15 cellular contexts compared by ENCODE assay signal in genomic region chr5:14750712-14751111, GRCh38.
DNase-seq lines count a peak whose midpoint lies in the region; ATAC-seq and TF ChIP-seq lines count a peak whose summit lies in the region.
"Had no signal": no experiment of that assay in that cellular context is flagged by ENCODE, and none has a peak within 500 bp of the region (broad histone marks: within the 10 kb centered on the region; RNA-seq: fewer than 3 reads in every experiment).

No MANE protein-coding gene starts in this region.

- peak overlapping the region; percentile 21 to 39 for H3K27ac Mint-ChIP-seq in stimulated activated naive CD8-positive, alpha-beta T cell treated with anti-CD3 and anti-CD28 coated beads, Interleukin-15, amount 100 ng/mL, for 72 hours
- H3K27ac Mint-ChIP-seq: B cell; CD8-positive, alpha-beta T cell had no signal

- peaks cover 0 to 6% of the 10 kb centered on the region in 2 donors for H3K36me3 ChIP-seq in gastrocnemius medialis
- peaks cover 0 to 47% of the 10 kb centered on the region in 2 donors for H3K36me3 ChIP-seq in adrenal gland (replicated peaks in 1 of 2)
- H3K36me3 ChIP-seq: HAP-1 had no signal

- H3K4me1 Mint-ChIP-seq in stimulated activated naive CD8-positive, alpha-beta T cell treated with anti-CD3 and anti-CD28 coated beads, Interleukin-15, amount 100 ng/mL, for 72 hours = peaks cover 5% of the 10 kb centered on the region

- H3K4me3 ChIP-seq in gastrocnemius medialis (no peak overlapping the region), right cardiac atrium (ENCODE audit: low read length) (no peak overlapping the region), adrenal gland (no peak overlapping the region)
- H3K4me3 ChIP-seq: HAP-1 had no signal

- H3K9me3 Mint-ChIP-seq in stimulated activated naive CD8-positive, alpha-beta T cell treated with anti-CD3 and anti-CD28 coated beads, Interleukin-15, amount 100 ng/mL, for 72 hours = no peaks in the 10 kb centered on the region
- H3K9me3 Mint-ChIP-seq: CD8-positive, alpha-beta T cell had no signal

- TF ChIP-seq CTCF in gastrocnemius medialis (IDR thresholded peaks at IDR 0.05 in 4 of 5, conservative IDR thresholded peaks at IDR 0.05 in 1 of 5) (no peak), adrenal gland (IDR thresholded peaks at IDR 0.05) (no peak)

- no peaks in the 10 kb centered on the region for H3K27me3 ChIP-seq in gastrocnemius medialis
- no peaks in the 10 kb centered on the region for H3K27me3 ChIP-seq in right cardiac atrium (ENCODE audit: control insufficient read depth, insufficient read depth)
- H3K27me3 ChIP-seq in adrenal gland = no peaks in the 10 kb centered on the region

- H3K4me1 ChIP-seq in gastrocnemius medialis (peaks cover 55 to 56% of the 10 kb centered on the region in 2 donors), right cardiac atrium (ENCODE audit: control insufficient read depth, insufficient read depth, low read length) (no peaks in the 10 kb centered on the region), adrenal gland (replicated peaks in 1 of 2) (no peaks in the 10 kb centered on the region)
- H3K4me1 ChIP-seq: HAP-1 had no signal

- no peak for DNase-seq in stimulated activated naive CD8-positive, alpha-beta T cell treated with anti-CD3 and anti-CD28 coated beads, Interleukin-15, amount 100 ng/mL, for 72 hours
- no peak for DNase-seq in stimulated activated naive CD8-positive, alpha-beta T cell treated with anti-CD3 and anti-CD28 coated beads, Interleukin-15, Interleukin-2, amounts not matched to agents 100 U/mL and 50 U/mL, for 24 hours
- DNase-seq in cerebellar cortex (ENCODE audit: low spot score) = peak; percentile 53
- no peak for DNase-seq in gastrocnemius medialis
- no peak for DNase-seq in right cardiac atrium
- no peak for DNase-seq in adrenal gland
- DNase-seq: Caco-2; CD8-positive, alpha-beta T cell; DND-41; GF-D8; GOT3 had no signal

- no peak overlapping the region for H3K4me3 Mint-ChIP-seq in stimulated activated naive CD8-positive, alpha-beta T cell treated with anti-CD3 and anti-CD28 coated beads, Interleukin-15, amount 100 ng/mL, for 72 hours
- H3K4me3 Mint-ChIP-seq: B cell; CD8-positive, alpha-beta T cell had no signal

- no peaks in the 10 kb centered on the region for H3K27me3 Mint-ChIP-seq in stimulated activated naive CD8-positive, alpha-beta T cell treated with anti-CD3 and anti-CD28 coated beads, Interleukin-15, amount 100 ng/mL, for 72 hours
- H3K27me3 Mint-ChIP-seq: B cell had no signal

- in situ Hi-C loops in gastrocnemius medialis (cut with MboI; ENCODE audit: low sequenced_read_pairs in 4 of 4) = loop anchor here in 1 of 4 donors (10.0 kb wide), 1 partner anchor 114 kb away; no protein-coding TSS in a partner anchor

- TF ChIP-seq POLR2A in gastrocnemius medialis (IDR thresholded peaks at IDR 0.05) = no peak
- TF ChIP-seq POLR2A in adrenal gland (IDR thresholded peaks at IDR 0.05) = no peak

- H3K9me3 ChIP-seq in gastrocnemius medialis = no peaks in the 10 kb centered on the region
- peaks cover 2% of the 10 kb centered on the region for H3K9me3 ChIP-seq in right cardiac atrium (ENCODE audit: control insufficient read depth, low read length)
- H3K9me3 ChIP-seq in adrenal gland (replicated peaks in 1 of 3) = no peaks in the 10 kb centered on the region
- H3K9me3 ChIP-seq: Caco-2, HAP-1 had no signal

- peak overlapping the region in 3 of 4 donors; percentile 31 to 66 (median 60) for H3K27ac ChIP-seq in gastrocnemius medialis
- H3K27ac ChIP-seq in right cardiac atrium (ENCODE audit: low read length) = no peak overlapping the region
- no peak overlapping the region for H3K27ac ChIP-seq in adrenal gland
- H3K27ac ChIP-seq: HL-60 had no signal

- no peak for ATAC-seq in stimulated activated naive CD8-positive, alpha-beta T cell treated with anti-CD3 and anti-CD28 coated beads, Interleukin-15, amount 100 ng/mL, for 72 hours
- ATAC-seq in stimulated activated naive CD8-positive, alpha-beta T cell treated with anti-CD3 and anti-CD28 coated beads, Interleukin-15, Interleukin-2, amounts not matched to agents 100 U/mL and 50 U/mL, for 24 hours = no peak
- ATAC-seq in gastrocnemius medialis (peak; percentile 22 to 39), HG02588 (IDR thresholded peaks at IDR 0.05; ENCODE audit: unreplicated experiment) (no peak), right cardiac atrium (no peak)
- ATAC-seq: CD8-positive, alpha-beta T cell had no signal

- intact Hi-C loops in gastrocnemius medialis (cut with DNase I; ENCODE audit: low total_unique reads) = no loop called here
- intact Hi-C loops in right cardiac atrium (cut with DNase I) = no loop called here
- intact Hi-C loops in adrenal gland (cut with DNase I) = no loop called here

- 93% methylated on average over 5 of the region's 5 CpGs for WGBS in right cardiac atrium
- 95 to 100% (median 96%) methylated on average over 5 of the region's 5 CpGs for WGBS in adrenal gland, 4 donors

Comparison
In these comparisons a context has a peak if more than half of its experiments do, and no peak if none do; other contexts are left out.
1. ATAC-seq: peak in gastrocnemius medialis (2 of 2); none in stimulated activated naive CD8-positive, alpha-beta T cell treated with anti-CD3 and anti-CD28 coated beads, Interleukin-15, amount 100 ng/mL, for 72 hours (single experiment), stimulated activated naive CD8-positive, alpha-beta T cell treated with anti-CD3 and anti-CD28 coated beads, Interleukin-15, Interleukin-2, amounts not matched to agents 100 U/mL and 50 U/mL, for 24 hours (single experiment), HG02588 (single experiment) and right cardiac atrium (0 of 2).
2. H3K27ac ChIP-seq: peak in gastrocnemius medialis (3 of 4); none in right cardiac atrium (single experiment) and adrenal gland (0 of 5).